In genomic region chr6:36838896-36839818, GRCh38 we compare ENCODE assay signal across 8 cellular contexts. TPM values are rescaled to one million over a fixed set of nuclear protein-coding genes. Genes with fewer than 3 reads are reported as not detected.
DNase-seq lines count a peak whose midpoint lies in the region; ATAC-seq and TF ChIP-seq lines count a peak whose summit lies in the region.

Gene CPNE5 (minus strand): TSS chr6:36839444. CDS start chr6:36839377, 67 bp downstream.

- H3K4me3 Mint-ChIP-seq in CD8-positive, alpha-beta memory T cell, result peak within 1 kb of the TSS; percentile 46 to 91 (median 77)
- peak within 1 kb of the TSS; percentile 74 to 84 (median 84) for H3K4me3 Mint-ChIP-seq in nephron

- H3K4me3 ChIP-seq in CD8-positive, alpha-beta memory T cell (ENCODE audit: low read length), result peak within 1 kb of the TSS; percentile 38
- H3K4me3 ChIP-seq in ectodermal cell (ENCODE audit: insufficient read depth, low read depth, low read length), result peak within 1 kb of the TSS; percentile 33

- peak within 1 kb of the TSS in 3 of 8 donors; percentile 26 to 29 (median 27) for H3K27ac Mint-ChIP-seq in CD8-positive, alpha-beta memory T cell
- no peak within 1 kb of the TSS for H3K27ac Mint-ChIP-seq in nephron

- 4 to 5% methylated on average over 63 of the region's 63 CpGs for WGBS in ectodermal cell, 2 experiments

- H3K9me3 Mint-ChIP-seq in CD8-positive, alpha-beta memory T cell, result no peaks in the 10 kb centered on the region
- no peaks in the 10 kb centered on the region for H3K9me3 Mint-ChIP-seq in nephron

- ATAC-seq in GM18519 (IDR thresholded peaks at IDR 0.05; ENCODE audit: low FRiP score, unreplicated experiment), result no peak

- peaks cover 15% of the 10 kb centered on the region for H3K27me3 ChIP-seq in CD8-positive, alpha-beta memory T cell (ENCODE audit: insufficient read depth, low read length, poor library complexity, severe bottlenecking)
- H3K27me3 ChIP-seq in ectodermal cell (ENCODE audit: control insufficient read depth, insufficient read depth, low read length, poor library complexity, severe bottlenecking), result peaks cover 73% of the 10 kb centered on the region

- H3K36me3 Mint-ChIP-seq in CD8-positive, alpha-beta memory T cell, result peaks cover 0 to 3% (median 0%) of the 10 kb centered on the region in 3 donors
- no peaks in the 10 kb centered on the region for H3K36me3 Mint-ChIP-seq in nephron (ENCODE audit: low read depth)

- in situ Hi-C loops in GM13977 (cut with MboI; ENCODE audit: low pct_unique_long_range_greater_than_20kb, low sequenced_read_pairs, unreplicated experiment), result no loop called here

- H3K4me1 ChIP-seq in CD8-positive, alpha-beta memory T cell (ENCODE audit: insufficient read depth, low read length), result peaks cover 15% of the 10 kb centered on the region
- peaks cover 25% of the 10 kb centered on the region for H3K4me1 ChIP-seq in ectodermal cell (ENCODE audit: control insufficient read depth, insufficient read depth, low read length)

- H3K9me3 ChIP-seq in CD8-positive, alpha-beta memory T cell (ENCODE audit: low read length), result no peaks in the 10 kb centered on the region
- H3K9me3 ChIP-seq in ectodermal cell (ENCODE audit: control insufficient read depth, low read length), result no peaks in the 10 kb centered on the region

- H3K36me3 ChIP-seq in CD8-positive, alpha-beta memory T cell (ENCODE audit: insufficient read depth, low read length), result no peaks in the 10 kb centered on the region
- H3K36me3 ChIP-seq in ectodermal cell (ENCODE audit: control insufficient read depth, insufficient read depth, low read length), result no peaks in the 10 kb centered on the region

- POLR2A ChIA-PET in CD8-positive, alpha-beta memory T cell (lab: Charles Lee), result no interaction called here

- peaks cover 27 to 35% of the 10 kb centered on the region in 2 donors for H3K27me3 Mint-ChIP-seq in CD8-positive, alpha-beta memory T cell
- peaks cover 43% of the 10 kb centered on the region for H3K27me3 Mint-ChIP-seq in nephron (ENCODE audit: low read depth)

- CTCF ChIA-PET in CD8-positive, alpha-beta memory T cell (lab: Charles Lee), result no interaction called here

- TF ChIP-seq CTCF in nephron (IDR thresholded peaks at IDR 0.05; ENCODE audit: unreplicated experiment in 3 of 3), result no peak
- TF ChIP-seq CTCF in GM13977 (IDR thresholded peaks at IDR 0.05; ENCODE audit: extremely low read depth, insufficient read depth, missing control alignments), result no peak

- H3K27ac ChIP-seq in CD8-positive, alpha-beta memory T cell (ENCODE audit: low read depth, low read length), result no peak within 1 kb of the TSS
- no peak within 1 kb of the TSS for H3K27ac ChIP-seq in ectodermal cell (ENCODE audit: insufficient read depth, low read depth, low read length, poor library complexity, severe bottlenecking)

- DNase-seq in CD8-positive, alpha-beta memory T cell, result no peak
- DNase-seq in NCI-H748 (lab: John Stamatoyannopoulos, UW; ENCODE audit: unreplicated experiment) (peak; percentile 64), NCI-H1930 (lab: John Stamatoyannopoulos, UW) (no peak), GM13977 (ENCODE audit: low spot score) (no peak), HUDEP-2 (lab: John Stamatoyannopoulos, UW; ENCODE audit: unreplicated experiment in 76 of 76) (no peak)

- H3K4me1 Mint-ChIP-seq in CD8-positive, alpha-beta memory T cell, result peaks cover 11 to 23% (median 12%) of the 10 kb centered on the region in 3 donors
- peaks cover 30% of the 10 kb centered on the region for H3K4me1 Mint-ChIP-seq in nephron

RNA-seq across cellular contexts. Expression of gene CPNE5, which starts in this region (rescaled TPM):
- total RNA-seq in CD8-positive, alpha-beta memory T cell, result under 1 TPM; 0.29 to 0.59 TPM
- 0.44 TPM for polyA plus RNA-seq in CD8-positive, alpha-beta memory T cell
- 0.61 TPM for polyA plus RNA-seq in ectodermal cell (2013, experiment 1 of 4)
- 0.48 TPM for polyA plus RNA-seq in ectodermal cell (2013, experiment 2 of 4)
- polyA plus RNA-seq in ectodermal cell (2013, experiment 3 of 4), result 0.80 TPM
- polyA plus RNA-seq in ectodermal cell (2013, experiment 4 of 4), result 0.49 TPM
